13 cellular contexts compared by ENCODE assay signal in genomic region chr2:26072925-26073768, GRCh38. TPM values are rescaled to one million over a fixed set of nuclear protein-coding genes. Genes with fewer than 3 reads are reported as not detected.
DNase-seq lines count a peak whose midpoint lies in the region; ATAC-seq, FAIRE-seq and TF ChIP-seq lines count a peak whose summit lies in the region.
"Had no signal": no experiment of that assay in that cellular context is flagged by ENCODE, and none has a peak within 500 bp of the region (broad histone marks: within the 10 kb centered on the region; RNA-seq: fewer than 3 reads in every experiment).

No MANE protein-coding gene starts in this region.

- in situ Hi-C loops in HepG2 (cut with HindIII; ENCODE audit: extremely low pct_ligation_motif_present, low pct_unique_long_range_greater_than_20kb), result no loop called here

- H3K9me3 ChIP-seq in heart left ventricle, result no peaks in the 10 kb centered on the region
- no peaks in the 10 kb centered on the region for H3K9me3 ChIP-seq in HepG2 (ENCODE audit: low read length)
- H3K9me3 ChIP-seq in upper lobe of right lung, result no peaks in the 10 kb centered on the region
- no peaks in the 10 kb centered on the region for H3K9me3 ChIP-seq in osteoblast (ENCODE audit: low read depth, low read length)

- H3K9ac ChIP-seq in HepG2 (ENCODE audit: insufficient read depth, low read depth, low read length), result no peak overlapping the region

- POLR2A ChIA-PET in HepG2 (lab: Yijun Ruan, JAX), result interaction anchor here (0.8 to 1.0 kb wide), 2 partner anchors 38 to 40 kb away, joined by 4 to 5 read pairs; partner anchors contain the start of gene RAB10
- POLR2A ChIA-PET in naive thymus-derived CD8-positive, alpha-beta T cell (lab: Charles Lee), result no interaction called here

- H3K4me1 ChIP-seq in heart left ventricle, result peaks cover 0 to 69% (median 23%) of the 10 kb centered on the region in 12 donors
- H3K4me1 ChIP-seq in HepG2 (ENCODE audit: insufficient read depth, low read length), result peaks cover 62% of the 10 kb centered on the region
- H3K4me1 ChIP-seq in upper lobe of right lung, result peaks cover 16% of the 10 kb centered on the region
- peaks cover 9% of the 10 kb centered on the region for H3K4me1 ChIP-seq in osteoblast (ENCODE audit: insufficient read depth, low read length)

- H3K9me3 Mint-ChIP-seq in naive thymus-derived CD8-positive, alpha-beta T cell, result no peaks in the 10 kb centered on the region
- H3K9me3 Mint-ChIP-seq: HFFc6; IgD-negative memory B cell; T-helper 2 cell treated with Interferon-gamma antibody and Interleukin-4, amounts not matched to agents 5 μg/mL and 100 μg/mL, for 36 hours had no signal

- no peaks in the 10 kb centered on the region for H3K36me3 ChIP-seq in heart left ventricle
- 0 out of 5 replicates have a peak, but pooled peaks cover 0 to 3% of the 10 kb centered on the region in 2 experiments for H3K36me3 ChIP-seq in HepG2 (replicated peaks in 1 of 2; ENCODE audit: control insufficient read depth in 1 of 2, insufficient read depth in 2 of 2, low read length in 2 of 2)
- no peaks in the 10 kb centered on the region for H3K36me3 ChIP-seq in upper lobe of right lung
- H3K36me3 ChIP-seq in osteoblast (ENCODE audit: insufficient read depth, low read length), result no peaks in the 10 kb centered on the region

- DNase-seq in heart left ventricle, result no peak
- no peak for DNase-seq in Right ventricle myocardium inferior (ENCODE audit: missing footprints)
- peak; percentile 46 for DNase-seq in dermis blood vessel endothelial cell
- DNase-seq in HepG2 (ENCODE audit: low spot score), result peak; percentile 41
- DNase-seq in upper lobe of right lung, result no peak
- no peak for DNase-seq in naive thymus-derived CD8-positive, alpha-beta T cell
- no peak for DNase-seq in osteoblast (ENCODE audit: insufficient read length, low spot score, missing footprints)
- DNase-seq in NCI-H1694 (lab: John Stamatoyannopoulos, UW), result no peak
- DNase-seq: activated naive CD8-positive, alpha-beta T cell treated with anti-CD3 and anti-CD28 coated beads for 36 hours; HFFc6; NCI-H1930 had no signal

- H3K27me3 ChIP-seq in heart left ventricle, result no peaks in the 10 kb centered on the region
- no peaks in the 10 kb centered on the region for H3K27me3 ChIP-seq in HepG2 (ENCODE audit: control insufficient read depth in 1 of 2, insufficient read depth in 2 of 2, low read length in 2 of 2)
- H3K27me3 ChIP-seq in upper lobe of right lung, result no peaks in the 10 kb centered on the region
- H3K27me3 ChIP-seq in osteoblast (ENCODE audit: insufficient read depth, low read length), result no peaks in the 10 kb centered on the region

- H3K27ac Mint-ChIP-seq in naive thymus-derived CD8-positive, alpha-beta T cell, result peak overlapping the region in 2 of 10 donors; percentile 25 to 66
- H3K27ac Mint-ChIP-seq: activated naive CD8-positive, alpha-beta T cell treated with anti-CD3 and anti-CD28 coated beads for 36 hours; HFFc6; IgD-negative memory B cell; T-helper 2 cell treated with Interferon-gamma antibody and Interleukin-4, amounts not matched to agents 5 μg/mL and 100 μg/mL, for 36 hours had no signal

- H3K4me3 ChIP-seq in heart left ventricle, result no peak overlapping the region
- no peak overlapping the region for H3K4me3 ChIP-seq in HepG2 (replicated peaks in 1 of 3; ENCODE audit: insufficient read depth in 1 of 3, low read depth in 2 of 3, low read length in 3 of 3)
- H3K4me3 ChIP-seq in upper lobe of right lung, result no peak overlapping the region
- no peak overlapping the region for H3K4me3 ChIP-seq in osteoblast (ENCODE audit: insufficient read depth, low read length)

- 30 to 63% (median 33%) methylated on average over 1 of the region's 1 CpG for WGBS in heart left ventricle, 4 donors
- WGBS in HepG2 (ENCODE audit: low lambda C conversion rate), result 92% methylated on average over 1 of the region's 1 CpG

- BruUV-seq in HepG2 (replicated peaks; lab: Mats Ljungman, UMichigan), result no TSS peak

- H3K36me3 Mint-ChIP-seq in naive thymus-derived CD8-positive, alpha-beta T cell, result peaks cover 0 to 3% (median 0%) of the 10 kb centered on the region in 3 donors
- H3K36me3 Mint-ChIP-seq: IgD-negative memory B cell had no signal

- TF ChIP-seq EP300 in HepG2 (IDR thresholded peaks at IDR 0.05; ENCODE audit: low read depth in 2 of 2, low read length in 2 of 2) (no peak), HepG2 (CRISPR knock-in tag; IDR thresholded peaks at IDR 0.05; ENCODE audit: borderline replicate concordance) (no peak)

- H3K4me3 Mint-ChIP-seq in naive thymus-derived CD8-positive, alpha-beta T cell, result no peak overlapping the region
- H3K4me3 Mint-ChIP-seq: activated naive CD8-positive, alpha-beta T cell treated with anti-CD3 and anti-CD28 coated beads for 36 hours; HFFc6; IgD-negative memory B cell; T-helper 2 cell treated with Interferon-gamma antibody and Interleukin-4, amounts not matched to agents 5 μg/mL and 100 μg/mL, for 36 hours had no signal

- intact Hi-C loops in heart left ventricle (cut with DNase I), result loop anchor here in 1 of 10 donors (10.0 kb wide), 1 partner anchor 78 kb away; no protein-coding TSS in a partner anchor
- intact Hi-C loops in Right ventricle myocardium inferior (cut with DNase I), result no loop called here
- intact Hi-C loops in HepG2 (cut with micrococcal nuclease; ENCODE audit: unreplicated experiment), result loop anchor here (10.0 kb wide), 1 partner anchor 78 kb away; no protein-coding TSS in a partner anchor
- intact Hi-C loops in upper lobe of right lung (cut with DNase I), result no loop called here

- TF ChIP-seq RAD21 in HepG2 (CRISPR knock-in tag; IDR thresholded peaks at IDR 0.05), result no peak

- FAIRE-seq in HepG2 (lab: Jason Lieb, UNC), result no peak

- H3K79me2 ChIP-seq in HepG2 (ENCODE audit: insufficient read depth, low read length) (peaks cover 91% of the 10 kb centered on the region), osteoblast (ENCODE audit: insufficient read depth, low read length) (peaks cover 91% of the 10 kb centered on the region)

- H4K20me1 ChIP-seq in HepG2 (ENCODE audit: insufficient read depth, low read length) (peaks cover 55% of the 10 kb centered on the region), osteoblast (ENCODE audit: insufficient read depth, low read length) (peaks cover 41% of the 10 kb centered on the region)

- H3K27me3 Mint-ChIP-seq in naive thymus-derived CD8-positive, alpha-beta T cell, result no peaks in the 10 kb centered on the region
- H3K27me3 Mint-ChIP-seq: activated naive CD8-positive, alpha-beta T cell treated with anti-CD3 and anti-CD28 coated beads for 36 hours; IgD-negative memory B cell had no signal

- H3K27ac ChIP-seq in heart left ventricle (no peak overlapping the region), HepG2 (ENCODE audit: extremely low read length, insufficient read depth, low read length) (peak overlapping the region; percentile 7), upper lobe of right lung (no peak overlapping the region), osteoblast (ENCODE audit: low read depth, low read length) (no peak overlapping the region)

- TF ChIP-seq CTCF in heart left ventricle (IDR thresholded peaks at IDR 0.05) (no peak), HepG2 (CRISPR knock-in tag; IDR thresholded peaks at IDR 0.05) (no peak), upper lobe of right lung (IDR thresholded peaks at IDR 0.05) (no peak), osteoblast (IDR thresholded peaks at IDR 0.05; ENCODE audit: extremely low read depth, low read depth, low read length) (no peak)

- H2AFZ ChIP-seq in HepG2 (ENCODE audit: low read length), result no peak overlapping the region
- H2AFZ ChIP-seq in osteoblast (ENCODE audit: low read length), result no peak overlapping the region

- TF ChIP-seq POLR2A in heart left ventricle (IDR thresholded peaks at IDR 0.05) (no peak), HepG2 (IDR thresholded peaks at IDR 0.05; ENCODE audit: insufficient read depth in 1 of 2, low read depth in 2 of 2, low read length in 2 of 2) (no peak)

- CTCF ChIA-PET in HepG2 (lab: Yijun Ruan, JAX; ENCODE audit: low intra/inter-chr PET ratio, low total read pairs), result no interaction called here

- peaks cover 26 to 70% (median 56%) of the 10 kb centered on the region in 4 donors for H3K4me1 Mint-ChIP-seq in naive thymus-derived CD8-positive, alpha-beta T cell

- ATAC-seq in heart left ventricle (peak in 3 of 4 donors; percentile 18 to 48 (median 36)), Right ventricle myocardium inferior (no peak), HepG2 (peak; percentile 80), upper lobe of right lung (peak; percentile 34)
- ATAC-seq in naive thymus-derived CD8-positive, alpha-beta T cell, result no peak

- H3K4me2 ChIP-seq in HepG2 (ENCODE audit: low read depth, low read length), result no peak overlapping the region
- no peak overlapping the region for H3K4me2 ChIP-seq in osteoblast (ENCODE audit: insufficient read depth, low read length)

RNA-seq across cellular contexts. Expression of gene RAB10, which starts 39.3 kb away (rescaled TPM):
- 100 to 1,000 TPM in 4 of 9 donors, 10 to 100 TPM in 5; 71.7 to 121 (median 99.7) TPM for total RNA-seq in heart left ventricle
- 10 to 100 TPM; 33.1 to 88.2 TPM for polyA plus RNA-seq in heart left ventricle
- 96.7 TPM for total RNA-seq in Right ventricle myocardium inferior
- 101 and 176 TPM in 2 replicates for total RNA-seq in dermis blood vessel endothelial cell
- 106 and 120 TPM in 2 replicates for total RNA-seq in HepG2 (2016; rRNA removed; fragmentation: Illumina TruSeq; extraction: Trizol)
- total RNA-seq in HepG2 (2016; cell fraction: cytosol; rRNA removed; fragmentation: Illumina TruSeq; extraction: Trizol; ENCODE audit: low read depth), result 19.3 and 24.2 TPM in 2 replicates
- 113 and 116 TPM in 2 replicates for total RNA-seq in HepG2 (2016; cell fraction: insoluble cytoplasmic fraction; rRNA removed; fragmentation: Illumina TruSeq; extraction: Trizol)
- total RNA-seq in HepG2 (2016; cell fraction: membrane; rRNA removed; fragmentation: Illumina TruSeq; extraction: Trizol), result 40.0 and 43.5 TPM in 2 replicates
- 72.2 and 76.5 TPM in 2 replicates for total RNA-seq in HepG2 (2016; cell fraction: nucleus; rRNA removed; fragmentation: Illumina TruSeq; extraction: Trizol)
- 39.0 and 48.2 TPM in 2 replicates for polyA plus RNA-seq in HepG2 (2011; rRNA removed)
- polyA plus RNA-seq in HepG2 (2011; cell fraction: cytosol; rRNA removed), result 33.3 and 40.9 TPM in 2 replicates
- polyA plus RNA-seq in HepG2 (2011; cell fraction: nucleus; rRNA removed), result 28.6 and 31.9 TPM in 2 replicates
- 98.5 and 102 TPM in 2 replicates for polyA plus RNA-seq in HepG2 (2012)
- 18.0 and 27.8 TPM in 2 replicates for polyA plus RNA-seq in HepG2 (2016; cell fraction: cytosol; fragmentation: Illumina TruSeq; extraction: Trizol; ENCODE audit: low read depth)
- polyA plus RNA-seq in HepG2 (2016; cell fraction: insoluble cytoplasmic fraction; fragmentation: Illumina TruSeq; extraction: Trizol; ENCODE audit: low read depth), result 113 and 118 TPM in 2 replicates
- 28.6 and 39.1 TPM in 2 replicates for polyA plus RNA-seq in HepG2 (2016; cell fraction: membrane; fragmentation: Illumina TruSeq; extraction: Trizol; ENCODE audit: low read depth)
- 112 and 122 TPM in 2 replicates for polyA plus RNA-seq in HepG2 (2016; cell fraction: nucleus; fragmentation: Illumina TruSeq; extraction: Trizol; ENCODE audit: insufficient read depth, low read depth)
- 42.7 and 61.6 TPM in 2 replicates for polyA minus RNA-seq in HepG2 (2011; rRNA and poly(A)+ RNA removed; ENCODE audit: low replicate concordance)
- polyA minus RNA-seq in HepG2 (2011; cell fraction: cytosol; rRNA and poly(A)+ RNA removed), result 82.0 and 98.0 TPM in 2 replicates
- polyA minus RNA-seq in HepG2 (2011; cell fraction: nucleus; rRNA and poly(A)+ RNA removed), result 46.1 and 55.2 TPM in 2 replicates
- total RNA-seq in upper lobe of right lung, result 111 TPM
- 10 to 100 TPM; 62.6 to 72.0 TPM for total RNA-seq in naive thymus-derived CD8-positive, alpha-beta T cell
- 10 to 100 TPM; 64.0 to 80.5 (median 66.6) TPM for polyA plus RNA-seq in naive thymus-derived CD8-positive, alpha-beta T cell
- total RNA-seq in osteoblast, result 128 and 151 TPM in 2 replicates

Comparison
In these comparisons a context has a peak if more than half of its experiments do, and no peak if none do; other contexts are left out.
1. ATAC-seq: peak in heart left ventricle (3 of 4), HepG2 (single experiment) and upper lobe of right lung (single experiment); none in Right ventricle myocardium inferior (single experiment) and naive thymus-derived CD8-positive, alpha-beta T cell (0 of 2).
2. DNase-seq: peak in dermis blood vessel endothelial cell (single experiment) and HepG2 (single experiment); none in heart left ventricle (0 of 5), Right ventricle myocardium inferior (single experiment), upper lobe of right lung (single experiment), naive thymus-derived CD8-positive, alpha-beta T cell (0 of 10), osteoblast (single experiment) and NCI-H1694 (single experiment).